ENCODE assay signal across 8 cellular contexts in genomic region chr16:58843675-58844074, GRCh38.
DNase-seq lines count a peak whose midpoint lies in the region; FAIRE-seq and TF ChIP-seq lines count a peak whose summit lies in the region.

No MANE protein-coding gene starts in this region.

- H3K9me3 ChIP-seq in small intestine (ENCODE audit: control insufficient read depth, low read depth) = no peaks in the 10 kb centered on the region

- no peak for FAIRE-seq in small intestine (lab: Jason Lieb, UNC)

- peak; percentile 20 for DNase-seq in NCI-H2171 treated with DMSO at 0.1 percent for 48 hours (lab: John Stamatoyannopoulos, UW)
- no peak for DNase-seq in NCI-H2171 (lab: John Stamatoyannopoulos, UW)
- DNase-seq in Kasumi-1 (lab: John Stamatoyannopoulos, UW) = peak; percentile 82 to 88
- peak; percentile 4 for DNase-seq in cerebellar cortex (ENCODE audit: low spot score)
- DNase-seq in retinal pigment epithelial cell (ENCODE audit: low read depth) = no peak
- no peak for DNase-seq in small intestine
- DNase-seq in GM19240 (ENCODE audit: insufficient read length, low spot score) = no peak
- DNase-seq in NCI-H1694 (lab: John Stamatoyannopoulos, UW) = no peak

- no peaks in the 10 kb centered on the region for H3K36me3 ChIP-seq in small intestine (ENCODE audit: control insufficient read depth in 2 of 2, insufficient read depth in 2 of 2, low read length in 2 of 2)

- no peaks in the 10 kb centered on the region for H3K4me1 ChIP-seq in small intestine (ENCODE audit: control insufficient read depth in 2 of 2, insufficient read depth in 1 of 2, low read depth in 1 of 2, low read length in 1 of 2)

- no peaks in the 10 kb centered on the region for H3K27me3 ChIP-seq in small intestine (ENCODE audit: control insufficient read depth in 2 of 2, insufficient read depth in 2 of 2, low read length in 2 of 2)

- no peak overlapping the region for H3K27ac ChIP-seq in small intestine (ENCODE audit: low read depth in 1 of 2, low read length in 1 of 2)

- H3K4me3 ChIP-seq in retinal pigment epithelial cell (ENCODE audit: low read length) = no peak overlapping the region
- H3K4me3 ChIP-seq in small intestine (ENCODE audit: low read depth in 1 of 2, low read length in 2 of 2) = no peak overlapping the region

- peak; percentile 38 for TF ChIP-seq CTCF in retinal pigment epithelial cell (conservative IDR thresholded peaks at IDR 0.05; ENCODE audit: low read depth, low read length)

- 32 to 40% (median 32%) methylated on average over 2 of the region's 2 CpGs for WGBS in small intestine, 3 donors

Comparison
In these comparisons a context has a peak if more than half of its experiments do, and no peak if none do; other contexts are left out.
1. DNase-seq: peak in NCI-H2171 treated with DMSO at 0.1 percent for 48 hours (single experiment), Kasumi-1 (2 of 2) and cerebellar cortex (single experiment); none in NCI-H2171 (single experiment), retinal pigment epithelial cell (single experiment), small intestine (single experiment), GM19240 (single experiment) and NCI-H1694 (single experiment).